In the genomic region with DNA sequence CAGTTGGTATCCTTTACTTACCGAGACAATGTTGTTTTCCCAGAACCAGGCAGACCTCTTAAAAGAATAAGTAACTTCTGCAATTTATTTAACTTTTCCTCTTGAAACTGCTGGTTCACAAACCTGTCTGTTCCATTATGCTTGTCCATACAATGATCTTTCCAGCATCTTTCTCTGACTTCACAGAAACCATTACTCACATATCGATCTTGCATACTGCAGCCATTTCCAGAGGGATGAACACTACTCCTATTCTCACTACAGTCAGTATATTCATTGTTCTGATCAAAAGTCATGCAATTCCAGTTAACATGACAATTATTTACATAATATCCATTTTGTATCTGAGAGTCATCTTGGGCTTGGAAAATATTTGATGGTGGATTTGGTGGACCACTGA, we compare ENCODE assay signal across 13 cellular contexts. TPM values are rescaled to one million over a fixed set of nuclear protein-coding genes. Genes with fewer than 3 reads are reported as not detected.
DNase-seq lines count a peak whose midpoint lies in the region; ATAC-seq and TF ChIP-seq lines count a peak whose summit lies in the region.
"Had no signal": no experiment of that assay in that cellular context is flagged by ENCODE, and none has a peak within 500 bp of the region (broad histone marks: within the 10 kb centered on the region; RNA-seq: fewer than 3 reads in every experiment).

No MANE protein-coding gene starts in this region.

- no peaks in the 10 kb centered on the region for H3K27me3 ChIP-seq in CD8-positive, alpha-beta memory T cell (ENCODE audit: insufficient read depth, low read length, poor library complexity, severe bottlenecking)
- H3K27me3 ChIP-seq: upper lobe of right lung had no signal

- POLR2A ChIA-PET in CD8-positive, alpha-beta memory T cell (lab: Charles Lee): interaction anchor here (0.7 kb wide), 1 partner anchor 53 kb away, joined by 3 read pairs; no protein-coding TSS in a partner anchor

- TF ChIP-seq CTCF in natural killer cell (IDR thresholded peaks at IDR 0.05) (no peak), GM10266 (IDR thresholded peaks at IDR 0.05; ENCODE audit: control insufficient read depth, insufficient read depth, low read depth, missing control alignments) (no peak)

- peak overlapping the region; percentile 19 for H3K4me3 ChIP-seq in CD8-positive, alpha-beta memory T cell (ENCODE audit: low read length)
- H3K4me3 ChIP-seq: upper lobe of right lung had no signal

- H3K36me3 Mint-ChIP-seq in T-helper 2 cell treated with Interferon-gamma antibody and Interleukin-4, amounts not matched to agents 5 μg/mL and 100 μg/mL, for 36 hours (ENCODE audit: low read depth): peaks cover 58% of the 10 kb centered on the region
- H3K36me3 Mint-ChIP-seq in CD8-positive, alpha-beta memory T cell: peaks cover 0 to 56% (median 19%) of the 10 kb centered on the region in 3 donors
- peaks cover 58% of the 10 kb centered on the region for H3K36me3 Mint-ChIP-seq in activated naive CD8-positive, alpha-beta T cell treated with anti-CD3 and anti-CD28 coated beads for 36 hours
- no peaks in the 10 kb centered on the region for H3K36me3 Mint-ChIP-seq in natural killer cell

- H3K36me3 ChIP-seq in CD8-positive, alpha-beta memory T cell (ENCODE audit: insufficient read depth, low read length): peaks cover 5% of the 10 kb centered on the region

- intact Hi-C loops in natural killer cell (cut with micrococcal nuclease): loop anchor here (5.0 kb wide), 1 partner anchor 1373 kb away; a partner anchor contains a TSS

- ATAC-seq in natural killer cell (no peak), GM18873 (IDR thresholded peaks at IDR 0.05; ENCODE audit: low FRiP score, unreplicated experiment) (no peak)
- ATAC-seq: upper lobe of right lung had no signal

- DNase-seq in T-helper 2 cell treated with Interferon-gamma antibody and Interleukin-4, amounts not matched to agents 5 μg/mL and 100 μg/mL, for 36 hours (ENCODE audit: low spot score): no peak
- DNase-seq in T-helper 2 cell: no peak
- DNase-seq in CD8-positive, alpha-beta memory T cell: no peak
- no peak for DNase-seq in activated naive CD8-positive, alpha-beta T cell treated with anti-CD3 and anti-CD28 coated beads for 36 hours
- no peak for DNase-seq in natural killer cell
- DNase-seq in SHP77 treated with DMSO at 0.1 percent for 48 hours (lab: John Stamatoyannopoulos, UW): no peak
- DNase-seq in GM10266 (ENCODE audit: extremely low spot score): no peak
- DNase-seq: 8988T; activated CD4-positive, alpha-beta T cell treated with anti-CD3 and anti-CD28 coated beads, Interleukin-2, amount 50 U/mL, for 48 hours; NCI-H2107; T1000; upper lobe of right lung had no signal

- H3K4me1 Mint-ChIP-seq in T-helper 2 cell treated with Interferon-gamma antibody and Interleukin-4, amounts not matched to agents 5 μg/mL and 100 μg/mL, for 36 hours (ENCODE audit: low read depth): peaks cover 61% of the 10 kb centered on the region
- H3K4me1 Mint-ChIP-seq in CD8-positive, alpha-beta memory T cell: peaks cover 72 to 79% (median 79%) of the 10 kb centered on the region in 3 donors
- peaks cover 62% of the 10 kb centered on the region for H3K4me1 Mint-ChIP-seq in activated naive CD8-positive, alpha-beta T cell treated with anti-CD3 and anti-CD28 coated beads for 36 hours
- peaks cover 73 to 78% of the 10 kb centered on the region in 2 donors for H3K4me1 Mint-ChIP-seq in natural killer cell

- no peaks in the 10 kb centered on the region for H3K9me3 ChIP-seq in CD8-positive, alpha-beta memory T cell (ENCODE audit: low read length)
- H3K9me3 ChIP-seq: upper lobe of right lung had no signal

- CTCF ChIA-PET in CD8-positive, alpha-beta memory T cell (lab: Charles Lee): no interaction called here

- H3K4me1 ChIP-seq in CD8-positive, alpha-beta memory T cell (ENCODE audit: insufficient read depth, low read length): peaks cover 69% of the 10 kb centered on the region

- no peaks in the 10 kb centered on the region for H3K9me3 Mint-ChIP-seq in T-helper 2 cell treated with Interferon-gamma antibody and Interleukin-4, amounts not matched to agents 5 μg/mL and 100 μg/mL, for 36 hours
- H3K9me3 Mint-ChIP-seq in CD8-positive, alpha-beta memory T cell: no peaks in the 10 kb centered on the region
- H3K9me3 Mint-ChIP-seq in activated naive CD8-positive, alpha-beta T cell treated with anti-CD3 and anti-CD28 coated beads for 36 hours: no peaks in the 10 kb centered on the region
- H3K9me3 Mint-ChIP-seq in natural killer cell: no peaks in the 10 kb centered on the region

- peak overlapping the region; percentile 49 for H3K4me3 Mint-ChIP-seq in T-helper 2 cell treated with Interferon-gamma antibody and Interleukin-4, amounts not matched to agents 5 μg/mL and 100 μg/mL, for 36 hours
- peak overlapping the region; percentile 3 to 77 (median 33) for H3K4me3 Mint-ChIP-seq in CD8-positive, alpha-beta memory T cell
- H3K4me3 Mint-ChIP-seq in activated naive CD8-positive, alpha-beta T cell treated with anti-CD3 and anti-CD28 coated beads for 36 hours: peak overlapping the region; percentile 65
- H3K4me3 Mint-ChIP-seq in natural killer cell: no peak overlapping the region

- no peaks in the 10 kb centered on the region for H3K27me3 Mint-ChIP-seq in T-helper 2 cell treated with Interferon-gamma antibody and Interleukin-4, amounts not matched to agents 5 μg/mL and 100 μg/mL, for 36 hours (ENCODE audit: low read depth)
- no peaks in the 10 kb centered on the region for H3K27me3 Mint-ChIP-seq in CD8-positive, alpha-beta memory T cell
- no peaks in the 10 kb centered on the region for H3K27me3 Mint-ChIP-seq in activated naive CD8-positive, alpha-beta T cell treated with anti-CD3 and anti-CD28 coated beads for 36 hours
- no peaks in the 10 kb centered on the region for H3K27me3 Mint-ChIP-seq in natural killer cell (ENCODE audit: low read depth in 2 of 2)

- H3K27ac Mint-ChIP-seq in T-helper 2 cell treated with Interferon-gamma antibody and Interleukin-4, amounts not matched to agents 5 μg/mL and 100 μg/mL, for 36 hours: peak overlapping the region; percentile 7
- H3K27ac Mint-ChIP-seq in CD8-positive, alpha-beta memory T cell: peak overlapping the region in 7 of 8 donors; percentile 1 to 91 (median 68)
- peak overlapping the region; percentile 66 for H3K27ac Mint-ChIP-seq in activated naive CD8-positive, alpha-beta T cell treated with anti-CD3 and anti-CD28 coated beads for 36 hours
- H3K27ac Mint-ChIP-seq in natural killer cell: peak overlapping the region; percentile 94 to 95

- H3K27ac ChIP-seq in CD8-positive, alpha-beta memory T cell (ENCODE audit: low read depth, low read length): no peak overlapping the region
- H3K27ac ChIP-seq: upper lobe of right lung had no signal

RNA-seq across cellular contexts. Expression of a gene that starts 2.8 kb away (rescaled TPM):
- total RNA-seq in CD8-positive, alpha-beta memory T cell: 10 to 100 TPM; 77.7 to 78.3 TPM
- polyA plus RNA-seq in CD8-positive, alpha-beta memory T cell: 132 TPM
- total RNA-seq in activated naive CD8-positive, alpha-beta T cell treated with anti-CD3 and anti-CD28 coated beads for 36 hours: 10 to 100 TPM; 66.7 to 68.8 TPM
- total RNA-seq in natural killer cell: 100 to 1,000 TPM; 195 to 247 (median 221) TPM

RNA-seq across cellular contexts. Expression of a gene that starts 50.5 kb away (rescaled TPM):
- total RNA-seq in CD8-positive, alpha-beta memory T cell: 10 to 100 TPM; 45.4 to 55.1 TPM
- polyA plus RNA-seq in CD8-positive, alpha-beta memory T cell: 39.4 TPM
- 10 to 100 TPM; 45.8 to 47.5 TPM for total RNA-seq in activated naive CD8-positive, alpha-beta T cell treated with anti-CD3 and anti-CD28 coated beads for 36 hours
- total RNA-seq in natural killer cell: 10 to 100 TPM; 59.4 to 70.6 (median 64.7) TPM

Comparison
In these comparisons a context has a peak if more than half of its experiments do, and no peak if none do; other contexts are left out.
1. H3K27ac Mint-ChIP-seq: peak in every context shown above with its lines; median percentile 94 in natural killer cell; 68 in CD8-positive, alpha-beta memory T cell; 66 in activated naive CD8-positive, alpha-beta T cell treated with anti-CD3 and anti-CD28 coated beads for 36 hours; 7 in T-helper 2 cell treated with Interferon-gamma antibody and Interleukin-4, amounts not matched to agents 5 μg/mL and 100 μg/mL, for 36 hours.